ENCODE assay signal across 14 cellular contexts in genomic region chr3:8715757-8716156, GRCh38. TPM values are rescaled to one million over a fixed set of nuclear protein-coding genes. Genes with fewer than 3 reads are reported as not detected.
"Had no signal": no experiment of that assay in that cellular context is flagged by ENCODE, and none has a peak within 500 bp of the region (broad histone marks: within the 10 kb centered on the region; RNA-seq: fewer than 3 reads in every experiment).

No MANE protein-coding gene starts in this region.

RNA-seq across cellular contexts. Expression of gene CAV3, which starts 17.8 kb away (rescaled TPM):
- total RNA-seq: activated B cell treated with CpG ODN at 0.5 μM for 24 hours; activated CD4-positive, alpha-beta memory T cell treated with anti-CD3 and anti-CD28 coated beads for 36 hours; activated naive CD4-positive, alpha-beta T cell treated with anti-CD3 and anti-CD28 coated beads for 36 hours; activated naive CD4-positive, alpha-beta T cell treated with anti-CD3 and anti-CD28 coated beads, Interleukin-2, amount 50 U/mL, for 72 hours; activated T-cell treated with anti-CD3 and anti-CD28 coated beads, Interleukin-2, amount 50 U/mL, for 4 hours; activated T-helper 1 cell treated with anti-CD3 and anti-CD28 coated beads, Interleukin-12 subunit alpha, Interleukin-12 subunit beta, Interleukin-2, Interleukin-4 antibody, amounts not matched to agents 30 ng/mL and 10 ng/mL and 1 ng/mL, durations not matched to agents 14 hours and 24 hours and 36 hours; adrenal gland; astrocyte; body of pancreas; breast epithelium; RPMI7951; SK-MEL-5; T-cell; T-helper 17 cell had no signal
